21 cellular contexts compared by ENCODE assay signal in genomic region chr9:20314981-20315380, GRCh38.
DNase-seq lines count a peak whose midpoint lies in the region; ATAC-seq, FAIRE-seq and TF ChIP-seq lines count a peak whose summit lies in the region.
"Had no signal": no experiment of that assay in that cellular context is flagged by ENCODE, and none has a peak within 500 bp of the region (broad histone marks: within the 10 kb centered on the region; RNA-seq: fewer than 3 reads in every experiment).

No MANE protein-coding gene starts in this region.

- H2AFZ ChIP-seq in keratinocyte (ENCODE audit: control insufficient read depth, low read length), result no peak overlapping the region

- H3K4me3 Mint-ChIP-seq in activated T-helper 17 cell treated with anti-CD3 and anti-CD28 coated beads, Interleukin-2, amount 50 U/mL, for 72 hours, result peak overlapping the region; percentile 55

- H3K27ac ChIP-seq in keratinocyte (ENCODE audit: control insufficient read depth, insufficient read depth, low read length) (no peak overlapping the region), prostate gland (no peak overlapping the region)
- H3K27ac ChIP-seq: cardiac muscle cell, KMS-11, right atrium auricular region, vagina had no signal

- H3K27me3 ChIP-seq in keratinocyte (ENCODE audit: control insufficient read depth, extremely low read depth, insufficient read depth, low read length) (no peaks in the 10 kb centered on the region), prostate gland (replicated peaks; ENCODE audit: insufficient read depth) (no peaks in the 10 kb centered on the region)
- H3K27me3 ChIP-seq: cardiac muscle cell, esophagus squamous epithelium, right atrium auricular region, vagina had no signal

- dilution Hi-C loops in keratinocyte (cut with MboI; ENCODE audit: extremely low pct_ligation_motif_present, low sequenced_read_pairs), result no loop called here

- WGBS in prostate gland, result 90% methylated on average over 3 of the region's 3 CpGs

- H3K9ac ChIP-seq in keratinocyte (ENCODE audit: control insufficient read depth, extremely low read depth, insufficient read depth, low read length), result no peak overlapping the region
- H3K9ac ChIP-seq: KMS-11 had no signal

- H3K36me3 Mint-ChIP-seq in activated T-helper 17 cell treated with anti-CD3 and anti-CD28 coated beads, Interleukin-2, amount 50 U/mL, for 72 hours (ENCODE audit: low read depth), result peaks cover 3% of the 10 kb centered on the region

- TF ChIP-seq CTCF in keratinocyte (optimal IDR thresholded peaks at IDR 0.05 in 1 of 3, IDR thresholded peaks at IDR 0.05 in 1 of 3, conservative IDR thresholded peaks at IDR 0.05 in 1 of 3; ENCODE audit: extremely low read depth in 1 of 3, insufficient read depth in 2 of 3, low read length in 3 of 3) (no peak), prostate gland (IDR thresholded peaks at IDR 0.05) (no peak)

- H3K27me3 Mint-ChIP-seq in activated T-helper 17 cell treated with anti-CD3 and anti-CD28 coated beads, Interleukin-2, amount 50 U/mL, for 72 hours, result no peaks in the 10 kb centered on the region

- peak; percentile 13 for FAIRE-seq in keratinocyte (lab: Jason Lieb, UNC)
- FAIRE-seq: G401.6 had no signal

- H3K9me3 Mint-ChIP-seq in activated T-helper 17 cell treated with anti-CD3 and anti-CD28 coated beads, Interleukin-2, amount 50 U/mL, for 72 hours, result no peaks in the 10 kb centered on the region

- no peak for TF ChIP-seq POLR2A in prostate gland (IDR thresholded peaks at IDR 0.05)

- no peak overlapping the region for H3K4me2 ChIP-seq in keratinocyte (ENCODE audit: control insufficient read depth, extremely low read depth, insufficient read depth, low read depth, low read length)
- H3K4me2 ChIP-seq: KMS-11 had no signal

- H3K4me1 ChIP-seq in keratinocyte (ENCODE audit: control insufficient read depth, extremely low read depth, insufficient read depth, low read length), result peaks cover 33% of the 10 kb centered on the region
- no peaks in the 10 kb centered on the region for H3K4me1 ChIP-seq in prostate gland (replicated peaks)
- H3K4me1 ChIP-seq: right atrium auricular region had no signal

- H3K4me3 ChIP-seq in keratinocyte (ENCODE audit: control insufficient read depth in 2 of 3, extremely low read depth in 1 of 3, insufficient read depth in 2 of 3, low read depth in 1 of 3, low read length in 3 of 3) (no peak overlapping the region), prostate gland (no peak overlapping the region)
- H3K4me3 ChIP-seq: cardiac muscle cell, esophagus squamous epithelium, HAP-1, right atrium auricular region, vagina had no signal

- peak overlapping the region; percentile 92 for H3K27ac Mint-ChIP-seq in activated T-helper 17 cell treated with anti-CD3 and anti-CD28 coated beads, Interleukin-2, amount 50 U/mL, for 72 hours

- intact Hi-C loops in prostate gland (cut with DNase I), result no loop called here

- H3K36me3 ChIP-seq in keratinocyte (ENCODE audit: control insufficient read depth in 2 of 2, extremely low read depth in 1 of 2, insufficient read depth in 2 of 2, low read length in 2 of 2) (no peaks in the 10 kb centered on the region), prostate gland (no peaks in the 10 kb centered on the region)
- H3K36me3 ChIP-seq: cardiac muscle cell, esophagus squamous epithelium, HAP-1, right atrium auricular region, vagina had no signal

- no peaks in the 10 kb centered on the region for H3K9me3 ChIP-seq in keratinocyte (ENCODE audit: control insufficient read depth, low read depth, low read length)
- no peaks in the 10 kb centered on the region for H3K9me3 ChIP-seq in prostate gland
- H3K9me3 ChIP-seq: esophagus squamous epithelium, HAP-1, right atrium auricular region, vagina had no signal

- peak; percentile 76 for ATAC-seq in activated T-helper 17 cell treated with anti-CD3 and anti-CD28 coated beads, Interleukin-2, amount 50 U/mL, for 72 hours (replicated peaks)
- ATAC-seq in HG03108 (IDR thresholded peaks at IDR 0.05; ENCODE audit: unreplicated experiment), result no peak
- no peak for ATAC-seq in HG03280 (IDR thresholded peaks at IDR 0.05; ENCODE audit: unreplicated experiment)
- ATAC-seq: left lobe of liver had no signal

- no peaks in the 10 kb centered on the region for H3K79me2 ChIP-seq in keratinocyte (ENCODE audit: control insufficient read depth, insufficient read depth, low read length)

- DNase-seq in stimulated activated CD4-positive, alpha-beta T cell treated with anti-CD3 and anti-CD28 coated beads, Interleukin-4, amount 100 ng/mL, for 24 hours, result peak; percentile 15
- DNase-seq in stimulated activated CD4-positive, alpha-beta T cell treated with anti-CD3 and anti-CD28 coated beads, Interleukin-4, amount 100 ng/mL, for 4 hours, result no peak
- DNase-seq in keratinocyte (ENCODE audit: low read depth, low spot score) (no peak), DMS 273 (lab: John Stamatoyannopoulos, UW; ENCODE audit: unreplicated experiment) (no peak), prostate gland (ENCODE audit: low spot score) (no peak)
- DNase-seq: activated CD8-positive, alpha-beta memory T cell treated with anti-CD3 and anti-CD28 coated beads, Interleukin-2, amount 50 U/mL, for 48 hours; Calu3; esophagus squamous epithelium; NCI-H2029; NCI-H510A; substantia nigra had no signal

- no peaks in the 10 kb centered on the region for H4K20me1 ChIP-seq in keratinocyte (ENCODE audit: control insufficient read depth, extremely low read depth, insufficient read depth, low read length)

- H3K4me1 Mint-ChIP-seq in activated T-helper 17 cell treated with anti-CD3 and anti-CD28 coated beads, Interleukin-2, amount 50 U/mL, for 72 hours, result peaks cover 28% of the 10 kb centered on the region

- no peaks in the 10 kb centered on the region for H3K9me1 ChIP-seq in keratinocyte (ENCODE audit: control insufficient read depth, extremely low read depth, insufficient read depth, low read length)
